ENCODE assay signal across 24 cellular contexts in the genomic region with DNA sequence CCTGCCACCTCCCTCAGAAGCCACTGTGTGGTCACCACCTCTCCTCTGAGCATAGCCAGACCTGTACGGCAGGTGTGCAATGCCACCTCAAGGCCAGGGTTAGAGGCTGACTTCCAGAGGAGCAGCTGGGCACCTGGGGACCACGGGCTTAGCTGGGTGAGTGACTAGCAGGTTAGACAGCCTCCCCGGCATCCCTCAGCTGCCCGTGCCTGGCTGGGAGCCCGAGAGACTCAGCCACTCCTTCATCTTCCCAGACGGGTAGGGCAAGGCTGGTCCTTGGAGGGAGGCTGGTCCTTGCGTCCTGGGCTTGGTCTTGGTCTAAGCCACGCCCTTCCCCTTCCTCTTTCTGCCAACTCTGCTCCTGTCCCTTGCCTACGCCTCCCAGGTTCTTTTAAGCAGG. TPM values are rescaled to one million over a fixed set of nuclear protein-coding genes. Genes with fewer than 3 reads are reported as not detected.
DNase-seq lines count a peak whose midpoint lies in the region; ATAC-seq, FAIRE-seq and TF ChIP-seq lines count a peak whose summit lies in the region.
"Had no signal": no experiment of that assay in that cellular context is flagged by ENCODE, and none has a peak within 500 bp of the region (broad histone marks: within the 10 kb centered on the region; RNA-seq: fewer than 3 reads in every experiment).

No MANE protein-coding gene starts in this region.

- no peak overlapping the region for H3K27ac Mint-ChIP-seq in activated T-helper 17 cell treated with anti-CD3 and anti-CD28 coated beads, Interleukin-2, amount 50 U/mL, for 72 hours
- no peak overlapping the region for H3K27ac Mint-ChIP-seq in stimulated activated memory B cell treated with anti-CD40 and anti-IgM and Interleukin-4, amounts not matched to agents 10 μg/mL and 1 μg/mL and 100 μg/mL, for 72 hours
- H3K27ac Mint-ChIP-seq: activated CD4-positive, alpha-beta memory T cell treated with anti-CD3 and anti-CD28 coated beads, Interleukin-2, amount 10 ng/mL, durations not matched to agents 7 days and 5 days; GM23338; nephron; stimulated activated naive B cell treated with anti-CD40 and anti-IgM and Interleukin-4, amounts not matched to agents 10 μg/mL and 1 μg/mL and 100 μg/mL, for 72 hours had no signal

- WGBS in small intestine, 3 donors = 6 to 35% (median 15%) methylated on average over 9 of the region's 9 CpGs

- DNase-seq in NCI-H1417 (lab: John Stamatoyannopoulos, UW) (peak in 2 of 3 experiments; percentile 44 to 73), NCI-H1417 treated with DMSO at 0.1 percent for 48 hours (lab: John Stamatoyannopoulos, UW) (no peak), NCI-H510A (lab: John Stamatoyannopoulos, UW) (peak; percentile 82), bronchial epithelial cell (ENCODE audit: low read depth) (peak; percentile 36), small intestine (peak; percentile 80), BE2C (no peak)
- DNase-seq: activated CD4-positive, alpha-beta memory T cell treated with anti-CD3 and anti-CD28 coated beads, Interleukin-2, amount 10 ng/mL, durations not matched to agents 7 days and 5 days; head of caudate nucleus; KG1; NCI-H1694; stimulated activated CD4-positive, alpha-beta T cell treated with anti-CD3 and anti-CD28 coated beads, Interleukin-12 subunit alpha, Interleukin-12 subunit beta, amount 100 ng/mL, for 4 hours; stimulated activated naive B cell treated with anti-CD40 and anti-IgM and Interleukin-4, amounts not matched to agents 10 μg/mL and 1 μg/mL and 100 μg/mL, for 72 hours had no signal

- H3K4me1 ChIP-seq in small intestine (ENCODE audit: control insufficient read depth in 2 of 2, insufficient read depth in 1 of 2, low read depth in 1 of 2, low read length in 1 of 2) = no peaks in the 10 kb centered on the region
- no peaks in the 10 kb centered on the region for H3K4me1 ChIP-seq in BE2C

- ATAC-seq in activated T-helper 17 cell treated with anti-CD3 and anti-CD28 coated beads, Interleukin-2, amount 50 U/mL, for 72 hours (replicated peaks) = no peak
- ATAC-seq in stimulated activated memory B cell treated with anti-CD40 and anti-IgM and Interleukin-4, amounts not matched to agents 10 μg/mL and 1 μg/mL and 100 μg/mL, for 72 hours = no peak
- ATAC-seq: GM23338; Right ventricle myocardium inferior; stimulated activated naive B cell treated with anti-CD40 and anti-IgM and Interleukin-4, amounts not matched to agents 10 μg/mL and 1 μg/mL and 100 μg/mL, for 72 hours had no signal

- H3K27me3 Mint-ChIP-seq in activated T-helper 17 cell treated with anti-CD3 and anti-CD28 coated beads, Interleukin-2, amount 50 U/mL, for 72 hours = peaks cover 54% of the 10 kb centered on the region
- H3K27me3 Mint-ChIP-seq in stimulated activated memory B cell treated with anti-CD40 and anti-IgM and Interleukin-4, amounts not matched to agents 10 μg/mL and 1 μg/mL and 100 μg/mL, for 72 hours = peaks cover 74% of the 10 kb centered on the region

- TF ChIP-seq CTCF in bronchial epithelial cell (IDR thresholded peaks at IDR 0.05; ENCODE audit: insufficient read depth, low read length, severe bottlenecking) (no peak), BE2C (IDR thresholded peaks at IDR 0.05; ENCODE audit: low read depth, low read length) (no peak)

- no peaks in the 10 kb centered on the region for H3K36me3 Mint-ChIP-seq in activated T-helper 17 cell treated with anti-CD3 and anti-CD28 coated beads, Interleukin-2, amount 50 U/mL, for 72 hours (ENCODE audit: low read depth)
- H3K36me3 Mint-ChIP-seq in stimulated activated memory B cell treated with anti-CD40 and anti-IgM and Interleukin-4, amounts not matched to agents 10 μg/mL and 1 μg/mL and 100 μg/mL, for 72 hours = no peaks in the 10 kb centered on the region
- H3K36me3 Mint-ChIP-seq: stimulated activated naive B cell treated with anti-CD40 and anti-IgM and Interleukin-4, amounts not matched to agents 10 μg/mL and 1 μg/mL and 100 μg/mL, for 72 hours had no signal

- FAIRE-seq in bronchial epithelial cell (lab: Jason Lieb, UNC) (no peak), small intestine (lab: Jason Lieb, UNC) (no peak)

- H3K9me3 ChIP-seq in small intestine (ENCODE audit: control insufficient read depth, low read depth) = no peaks in the 10 kb centered on the region
- H3K9me3 ChIP-seq in BE2C = no peaks in the 10 kb centered on the region
- H3K9me3 ChIP-seq: tibial nerve had no signal

- peaks cover 20% of the 10 kb centered on the region for H3K27me3 ChIP-seq in bronchial epithelial cell (ENCODE audit: control insufficient read depth, insufficient read depth, low read length)
- H3K27me3 ChIP-seq in small intestine (ENCODE audit: control insufficient read depth in 2 of 2, insufficient read depth in 2 of 2, low read length in 2 of 2) = peaks cover 0 to 15% of the 10 kb centered on the region in 2 donors
- H3K27me3 ChIP-seq in BE2C = peaks cover 83% of the 10 kb centered on the region

- H3K4me1 Mint-ChIP-seq in activated T-helper 17 cell treated with anti-CD3 and anti-CD28 coated beads, Interleukin-2, amount 50 U/mL, for 72 hours = no peaks in the 10 kb centered on the region
- no peaks in the 10 kb centered on the region for H3K4me1 Mint-ChIP-seq in stimulated activated memory B cell treated with anti-CD40 and anti-IgM and Interleukin-4, amounts not matched to agents 10 μg/mL and 1 μg/mL and 100 μg/mL, for 72 hours
- H3K4me1 Mint-ChIP-seq: activated CD4-positive, alpha-beta memory T cell treated with anti-CD3 and anti-CD28 coated beads, Interleukin-2, amount 10 ng/mL, durations not matched to agents 7 days and 5 days had no signal

- no peak overlapping the region for H3K4me3 ChIP-seq in bronchial epithelial cell (ENCODE audit: low read depth, low read length)
- H3K4me3 ChIP-seq in small intestine (ENCODE audit: low read depth in 1 of 2, low read length in 2 of 2) = no peak overlapping the region
- H3K4me3 ChIP-seq in BE2C (ENCODE audit: low read depth, low read length) = no peak overlapping the region
- H3K4me3 ChIP-seq: GM23338, tibial nerve had no signal

- H3K36me3 ChIP-seq in bronchial epithelial cell (ENCODE audit: control insufficient read depth, insufficient read depth, low read length) (no peaks in the 10 kb centered on the region), small intestine (ENCODE audit: control insufficient read depth in 2 of 2, insufficient read depth in 2 of 2, low read length in 2 of 2) (no peaks in the 10 kb centered on the region), BE2C (no peaks in the 10 kb centered on the region)
- H3K36me3 ChIP-seq: tibial nerve had no signal

- no peaks in the 10 kb centered on the region for H3K9me3 Mint-ChIP-seq in activated T-helper 17 cell treated with anti-CD3 and anti-CD28 coated beads, Interleukin-2, amount 50 U/mL, for 72 hours
- H3K9me3 Mint-ChIP-seq in stimulated activated memory B cell treated with anti-CD40 and anti-IgM and Interleukin-4, amounts not matched to agents 10 μg/mL and 1 μg/mL and 100 μg/mL, for 72 hours = no peaks in the 10 kb centered on the region
- H3K9me3 Mint-ChIP-seq: activated CD4-positive, alpha-beta memory T cell treated with anti-CD3 and anti-CD28 coated beads, Interleukin-2, amount 10 ng/mL, durations not matched to agents 7 days and 5 days; GM23338; nephron; stimulated activated naive B cell treated with anti-CD40 and anti-IgM and Interleukin-4, amounts not matched to agents 10 μg/mL and 1 μg/mL and 100 μg/mL, for 72 hours had no signal

- H3K4me3 Mint-ChIP-seq in activated T-helper 17 cell treated with anti-CD3 and anti-CD28 coated beads, Interleukin-2, amount 50 U/mL, for 72 hours = no peak overlapping the region
- H3K4me3 Mint-ChIP-seq in stimulated activated memory B cell treated with anti-CD40 and anti-IgM and Interleukin-4, amounts not matched to agents 10 μg/mL and 1 μg/mL and 100 μg/mL, for 72 hours = no peak overlapping the region
- H3K4me3 Mint-ChIP-seq: activated CD4-positive, alpha-beta memory T cell treated with anti-CD3 and anti-CD28 coated beads, Interleukin-2, amount 10 ng/mL, durations not matched to agents 7 days and 5 days; GM23338; nephron; stimulated activated naive B cell treated with anti-CD40 and anti-IgM and Interleukin-4, amounts not matched to agents 10 μg/mL and 1 μg/mL and 100 μg/mL, for 72 hours had no signal

- no peak overlapping the region for H3K27ac ChIP-seq in small intestine (ENCODE audit: low read depth in 1 of 2, low read length in 1 of 2)
- H3K27ac ChIP-seq: 22Rv1, HL-60, tibial nerve had no signal

RNA-seq across cellular contexts. Expression of a gene that starts 7.8 kb away (rescaled TPM):
- not detected in 2 replicates for total RNA-seq in bronchial epithelial cell
- polyA plus RNA-seq in small intestine = under 1 TPM in 1 of 3 donors, not detected in 2; 0.04 TPM
- total RNA-seq in activated T-helper 17 cell treated with anti-CD3 and anti-CD28 coated beads, Interleukin-2, amount 50 U/mL, for 72 hours = under 1 TPM in 1 of 2 donors, not detected in 1; 0.71 TPM
- not detected for polyA plus RNA-seq in BE2C (2012; ENCODE audit: insufficient read depth, insufficient read length, low read depth)
- total RNA-seq: activated CD4-positive, alpha-beta memory T cell treated with anti-CD3 and anti-CD28 coated beads, Interleukin-2, amount 10 ng/mL, durations not matched to agents 7 days and 5 days; cardiac septum; lung microvascular endothelial cell; pulmonary artery endothelial cell; Right ventricle myocardium inferior; tibial nerve had no signal
- polyA plus RNA-seq: BJ had no signal

RNA-seq across cellular contexts. Expression of a gene that starts 52.7 kb away (rescaled TPM):
- not detected in 2 replicates for total RNA-seq in bronchial epithelial cell
- polyA plus RNA-seq in small intestine = not detected
- total RNA-seq in activated T-helper 17 cell treated with anti-CD3 and anti-CD28 coated beads, Interleukin-2, amount 50 U/mL, for 72 hours = not detected
- polyA plus RNA-seq in BE2C (2012; ENCODE audit: insufficient read depth, insufficient read length, low read depth) = not detected
- total RNA-seq: activated CD4-positive, alpha-beta memory T cell treated with anti-CD3 and anti-CD28 coated beads, Interleukin-2, amount 10 ng/mL, durations not matched to agents 7 days and 5 days; cardiac septum; lung microvascular endothelial cell; pulmonary artery endothelial cell; Right ventricle myocardium inferior; tibial nerve had no signal
- polyA plus RNA-seq: BJ, GM23338 had no signal

Comparison
In these comparisons a context has a peak if more than half of its experiments do, and no peak if none do; other contexts are left out.
1. DNase-seq: peak in NCI-H1417 (2 of 3), NCI-H510A (single experiment), bronchial epithelial cell (single experiment) and small intestine (single experiment); none in NCI-H1417 treated with DMSO at 0.1 percent for 48 hours (single experiment) and BE2C (single experiment).